1 cellular context compared by ENCODE assay signal in genomic region chr14:52551205-52551604, GRCh38.
TF ChIP-seq lines count a peak whose summit lies in the region.

No MANE protein-coding gene starts in this region.

TF ChIP-seq in SK-N-SH, 30 proteins besides CTCF, POLR2A, EP300 and RAD21 (continued from another document):
- TF ChIP-seq REST (IDR thresholded peaks at IDR 0.05; ENCODE audit: low read depth, low read length): no peak
- TF ChIP-seq USF1 (IDR thresholded peaks at IDR 0.05; ENCODE audit: borderline replicate concordance, low read depth): no peak
- no peak for TF ChIP-seq NRF1 (IDR thresholded peaks at IDR 0.05; ENCODE audit: low read depth, low read length)
- no peak for TF ChIP-seq EZH2phosphoT487 (IDR thresholded peaks at IDR 0.05; ENCODE audit: borderline replicate concordance, low read depth)
- TF ChIP-seq USF2 (IDR thresholded peaks at IDR 0.05; ENCODE audit: borderline replicate concordance, low read depth, low read length): no peak
- no peak for TF ChIP-seq YY1 (IDR thresholded peaks at IDR 0.05; ENCODE audit: low read depth)
TF ChIP-seq in SK-N-SH: peak in this region for 0.
